15 cellular contexts compared by ENCODE assay signal in genomic region chr12:26091837-26092236, GRCh38. TPM values are rescaled to one million over a fixed set of nuclear protein-coding genes. Genes with fewer than 3 reads are reported as not detected.
DNase-seq lines count a peak whose midpoint lies in the region; ATAC-seq and TF ChIP-seq lines count a peak whose summit lies in the region.
"Had no signal": no experiment of that assay in that cellular context is flagged by ENCODE, and none has a peak within 500 bp of the region (broad histone marks: within the 10 kb centered on the region; RNA-seq: fewer than 3 reads in every experiment).

No MANE protein-coding gene starts in this region.

- H3K36me3 ChIP-seq in Caco-2 (ENCODE audit: control insufficient read depth, insufficient read depth, low read length) = no peaks in the 10 kb centered on the region
- H3K36me3 ChIP-seq in aorta (ENCODE audit: control insufficient read depth in 1 of 2, insufficient read depth in 2 of 2, low read length in 1 of 2) = no peaks in the 10 kb centered on the region
- H3K36me3 ChIP-seq: SJCRH30 had no signal

- TF ChIP-seq POLR2A in lower leg skin (IDR thresholded peaks at IDR 0.05) = no peak

- no peak overlapping the region for H3K27ac ChIP-seq in aorta (ENCODE audit: low read depth in 1 of 2, low read length in 2 of 2)
- H3K27ac ChIP-seq: SJCRH30 had no signal

- POLR2A ChIA-PET in Caco-2 (lab: Charles Lee) = no interaction called here

- H3K4me3 ChIP-seq in Caco-2 (ENCODE audit: low read depth, low read length) (no peak overlapping the region), epithelial cell of proximal tubule (ENCODE audit: low read depth, low read length) (no peak overlapping the region), lower leg skin (ENCODE audit: low read depth, poor library complexity, severe bottlenecking) (no peak overlapping the region), aorta (ENCODE audit: low read length in 2 of 2) (no peak overlapping the region)
- H3K4me3 ChIP-seq: mucosa of descending colon, SJCRH30 had no signal

- ATAC-seq in aorta (ENCODE audit: low FRiP score) = no peak
- no peak for ATAC-seq in GM19035 (IDR thresholded peaks at IDR 0.05; ENCODE audit: unreplicated experiment)
- ATAC-seq: effector memory CD8-positive, alpha-beta T cell; mucosa of descending colon had no signal

- CTCF ChIA-PET in Caco-2 (lab: Charles Lee) = interaction anchor here (0.6 to 1.6 kb wide), 9 partner anchors 8 to 696 kb away, joined by 3 to 7 read pairs (median 3); no protein-coding TSS in a partner anchor

- H3K4me3 Mint-ChIP-seq in Caco-2 (ENCODE audit: unreplicated experiment) (peak overlapping the region; percentile 7), nephron progenitor cell (no peak overlapping the region), immature natural killer cell (no peak overlapping the region)
- H3K4me3 Mint-ChIP-seq: effector memory CD8-positive, alpha-beta T cell had no signal

- H3K4me1 Mint-ChIP-seq in Caco-2 (ENCODE audit: low read depth, unreplicated experiment) (peaks cover 45% of the 10 kb centered on the region), nephron progenitor cell (peaks cover 12% of the 10 kb centered on the region), immature natural killer cell (no peaks in the 10 kb centered on the region)

- peak overlapping the region; percentile 84 for H3K27ac Mint-ChIP-seq in Caco-2 (ENCODE audit: unreplicated experiment)
- no peak overlapping the region for H3K27ac Mint-ChIP-seq in nephron progenitor cell
- no peak overlapping the region for H3K27ac Mint-ChIP-seq in immature natural killer cell
- H3K27ac Mint-ChIP-seq: effector memory CD8-positive, alpha-beta T cell had no signal

- DNase-seq in Caco-2 (peak in 1 of 2 experiments; percentile 42), NCI-H82 (lab: John Stamatoyannopoulos, UW) (peak; percentile 80), epithelial cell of proximal tubule (ENCODE audit: low read depth) (no peak), nephron progenitor cell (no peak), lower leg skin (ENCODE audit: low spot score in 2 of 2) (no peak), immature natural killer cell (no peak), aorta (no peak)
- DNase-seq: activated T-cell treated with anti-CD3 and anti-CD28 coated beads for 4 hours; COR-L47; effector memory CD8-positive, alpha-beta T cell; mucosa of descending colon; NCI-H1105; retina had no signal

- H3K36me3 Mint-ChIP-seq in Caco-2 (ENCODE audit: insufficient read depth, unreplicated experiment) (peaks cover 7% of the 10 kb centered on the region), nephron progenitor cell (ENCODE audit: low read depth) (no peaks in the 10 kb centered on the region), immature natural killer cell (no peaks in the 10 kb centered on the region)

- H3K9me3 ChIP-seq in Caco-2 (no peaks in the 10 kb centered on the region), aorta (ENCODE audit: control insufficient read depth, low read length) (no peaks in the 10 kb centered on the region)
- H3K9me3 ChIP-seq: mucosa of descending colon, SJCRH30 had no signal

- H3K27me3 Mint-ChIP-seq in Caco-2 (ENCODE audit: insufficient read depth, unreplicated experiment) (no peaks in the 10 kb centered on the region), nephron progenitor cell (ENCODE audit: low read depth, poor library complexity) (peaks cover 11% of the 10 kb centered on the region), immature natural killer cell (ENCODE audit: low read depth in 3 of 3) (peaks cover 0 to 2% (median 0%) of the 10 kb centered on the region in 3 donors)

- intact Hi-C loops in Caco-2 (cut with micrococcal nuclease; ENCODE audit: unreplicated experiment) (loop anchor here (1.0 to 10.0 kb wide), 7 partner anchors 22 to 793 kb away; no protein-coding TSS in a partner anchor), lower leg skin (cut with DNase I; ENCODE audit: low total_unique reads) (loop anchor here (10.0 kb wide), 1 partner anchor 313 kb away; no protein-coding TSS in a partner anchor), aorta (cut with DNase I) (loop anchor here (10.0 kb wide), 2 partner anchors 343 to 657 kb away; no protein-coding TSS in a partner anchor)

- H3K4me1 ChIP-seq in Caco-2 = peaks cover 61% of the 10 kb centered on the region
- no peaks in the 10 kb centered on the region for H3K4me1 ChIP-seq in aorta (ENCODE audit: control insufficient read depth in 1 of 2, insufficient read depth in 2 of 2, low read length in 2 of 2)

- WGBS in lower leg skin, 2 donors = 85 to 88% methylated on average over 6 of the region's 6 CpGs
- WGBS in aorta, 2 donors = 68 to 69% methylated on average over 6 of the region's 6 CpGs

- H3K9me3 Mint-ChIP-seq in Caco-2 (ENCODE audit: unreplicated experiment) = no peaks in the 10 kb centered on the region
- H3K9me3 Mint-ChIP-seq in nephron progenitor cell = no peaks in the 10 kb centered on the region
- no peaks in the 10 kb centered on the region for H3K9me3 Mint-ChIP-seq in immature natural killer cell
- H3K9me3 Mint-ChIP-seq: effector memory CD8-positive, alpha-beta T cell had no signal

- H3K27me3 ChIP-seq in Caco-2 (replicated peaks; ENCODE audit: control insufficient read depth, insufficient read depth, low read length) = no peaks in the 10 kb centered on the region
- H3K27me3 ChIP-seq in aorta (ENCODE audit: control insufficient read depth in 1 of 2, insufficient read depth in 2 of 2, low read length in 1 of 2) = no peaks in the 10 kb centered on the region
- H3K27me3 ChIP-seq: SJCRH30 had no signal

- TF ChIP-seq CTCF in Caco-2 (IDR thresholded peaks at IDR 0.05; ENCODE audit: insufficient read depth in 1 of 2, low read depth in 1 of 2, low read length in 1 of 2, severe bottlenecking in 1 of 2, unreplicated experiment in 1 of 2) (peak; percentile 30 to 34), epithelial cell of proximal tubule (conservative IDR thresholded peaks at IDR 0.05; ENCODE audit: low read depth, low read length) (peak; percentile 25), nephron progenitor cell (IDR thresholded peaks at IDR 0.05) (peak; percentile 17), lower leg skin (IDR thresholded peaks at IDR 0.05) (no peak)

- BruUV-seq in Caco-2 (replicated peaks; lab: Mats Ljungman, UMichigan) = TSS peak; percentile 93

RNA-seq across cellular contexts. Expression of gene BHLHE41, which starts 33.0 kb away (rescaled TPM):
- total RNA-seq in Caco-2 (2022) = 3.2 and 4.4 TPM in 2 replicates
- 1.3 and 5.2 TPM in 2 replicates for total RNA-seq in epithelial cell of proximal tubule
- 10 to 100 TPM in 1 of 4 donors, 1 to 10 TPM in 3; 4.9 to 14.5 (median 7.2) TPM for total RNA-seq in lower leg skin
- not detected for polyA plus RNA-seq in immature natural killer cell
- 10 to 100 TPM; 12.0 to 49.9 TPM for total RNA-seq in aorta
- 1 to 10 TPM; 4.3 to 6.3 TPM for polyA plus RNA-seq in aorta

Comparison
In these comparisons a context has a peak if more than half of its experiments do, and no peak if none do; other contexts are left out.
1. CTCF ChIP-seq: peak in Caco-2 (2 of 2), epithelial cell of proximal tubule (single experiment) and nephron progenitor cell (single experiment); none in lower leg skin (0 of 3).